9 cellular contexts compared by ENCODE assay signal in genomic region chr3:30518201-30518864, GRCh38.
DNase-seq lines count a peak whose midpoint lies in the region; ATAC-seq and TF ChIP-seq lines count a peak whose summit lies in the region.
"Had no signal": no experiment of that assay in that cellular context is flagged by ENCODE, and none has a peak within 500 bp of the region (broad histone marks: within the 10 kb centered on the region; RNA-seq: fewer than 3 reads in every experiment).

No MANE protein-coding gene starts in this region.

- peak overlapping the region; percentile 34 to 84 (median 73) for H3K27ac ChIP-seq in heart left ventricle

- peak in 7 of 12 donors; percentile 9 to 50 (median 26) for TF ChIP-seq CTCF in heart left ventricle (IDR thresholded peaks at IDR 0.05)

- no peak for TF ChIP-seq POLR2A in heart left ventricle (IDR thresholded peaks at IDR 0.05)

- H3K4me1 ChIP-seq in adipocyte (ENCODE audit: control insufficient read depth, insufficient read depth, low read length) = peaks cover 47% of the 10 kb centered on the region
- H3K4me1 ChIP-seq in heart left ventricle = peaks cover 0 to 45% (median 29%) of the 10 kb centered on the region in 12 donors

- H3K36me3 ChIP-seq in adipocyte (ENCODE audit: control insufficient read depth, insufficient read depth, low read length, severe bottlenecking) = no peaks in the 10 kb centered on the region
- no peaks in the 10 kb centered on the region for H3K36me3 ChIP-seq in heart left ventricle

- H3K4me3 ChIP-seq in adipocyte (ENCODE audit: low read length) (peak overlapping the region; percentile 55), heart left ventricle (no peak overlapping the region)

- ATAC-seq in heart left ventricle (peak; percentile 89 to 94 (median 92)), sciatic nerve (peak; percentile 96), GM21576 (IDR thresholded peaks at IDR 0.05; ENCODE audit: unreplicated experiment) (no peak)
- ATAC-seq: activated CD4-positive, CD25-positive, alpha-beta regulatory T cell treated with anti-CD3 and anti-CD28 coated beads, Interleukin-2, amount 50 U/mL, for 24 hours had no signal

- H3K9me3 ChIP-seq in adipocyte (ENCODE audit: control insufficient read depth, low read length) (no peaks in the 10 kb centered on the region), heart left ventricle (no peaks in the 10 kb centered on the region)

- 12 to 20% (median 13%) methylated on average over 4 of the region's 4 CpGs for WGBS in heart left ventricle, 4 donors

- peak overlapping the region; percentile 72 for H3K9ac ChIP-seq in adipocyte (ENCODE audit: low read length)

- DNase-seq in HT-29 (ENCODE audit: low spot score) (peak; percentile 51), adipocyte (ENCODE audit: low read depth) (peak; percentile 11), heart left ventricle (peak in 4 of 5 donors; percentile 26 to 52 (median 36)), sciatic nerve (ENCODE audit: low spot score) (no peak), NCI-H1417 (lab: John Stamatoyannopoulos, UW) (no peak), NCI-H146 (lab: John Stamatoyannopoulos, UW) (no peak), NCI-H187 (lab: John Stamatoyannopoulos, UW) (no peak)

- H3K27me3 ChIP-seq in adipocyte (replicated peaks; ENCODE audit: control insufficient read depth, insufficient read depth, low read length) (no peaks in the 10 kb centered on the region), heart left ventricle (no peaks in the 10 kb centered on the region)

- intact Hi-C loops in heart left ventricle (cut with DNase I) = loop anchor here in 9 of 10 donors (1.0 to 10.0 kb wide), 11 partner anchors 56 to 286 kb away; partner anchors contain the start of gene TGFBR2 (in 3 of the 9)
- intact Hi-C loops in sciatic nerve (cut with DNase I) = no loop called here

Comparison
In these comparisons a context has a peak if more than half of its experiments do, and no peak if none do; other contexts are left out.
1. DNase-seq: peak in HT-29 (single experiment), adipocyte (single experiment) and heart left ventricle (4 of 5); none in sciatic nerve (single experiment), NCI-H1417 (0 of 3), NCI-H146 (single experiment) and NCI-H187 (0 of 2).